Comparison of ENCODE assay signal across 9 cellular contexts in the genomic region with DNA sequence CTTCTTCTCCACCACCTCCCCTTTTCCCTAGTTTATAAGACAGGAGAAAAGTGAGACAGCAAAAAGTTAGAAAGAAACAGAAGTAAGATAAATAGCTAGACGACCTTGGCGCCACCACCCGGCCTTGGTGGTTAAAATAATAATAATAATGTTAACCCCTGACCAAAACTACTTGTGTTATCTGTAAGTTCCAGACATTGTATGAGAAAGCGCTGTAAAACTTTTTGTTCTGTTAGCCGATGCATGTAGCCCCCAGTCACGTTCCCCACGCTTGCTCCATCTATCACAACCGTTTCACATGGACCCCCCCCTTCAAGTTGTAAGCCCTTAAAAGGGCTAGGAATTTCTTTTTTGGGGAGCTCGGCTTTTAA. TPM values are rescaled to one million over a fixed set of nuclear protein-coding genes. Genes with fewer than 3 reads are reported as not detected.
DNase-seq lines count a peak whose midpoint lies in the region; ATAC-seq, FAIRE-seq and TF ChIP-seq lines count a peak whose summit lies in the region.
"Had no signal": no experiment of that assay in that cellular context is flagged by ENCODE, and none has a peak within 500 bp of the region (broad histone marks: within the 10 kb centered on the region; RNA-seq: fewer than 3 reads in every experiment).

No MANE protein-coding gene starts in this region.

- peak overlapping the region; percentile 85 to 94; a peak in 2 of 4 replicates for H3K4me3 ChIP-seq in SK-N-SH (ENCODE audit: low read depth in 2 of 2, low read length in 1 of 2)
- peak overlapping the region; percentile 83 for H3K4me3 ChIP-seq in coronary artery
- H3K4me3 ChIP-seq in rectal smooth muscle tissue (ENCODE audit: low read length), result peak overlapping the region; percentile 90
- peak overlapping the region in 1 of 2 donors; percentile 98 for H3K4me3 ChIP-seq in kidney (ENCODE audit: low read length in 2 of 2)

- POLR2A ChIA-PET in SK-N-SH (lab: Yijun Ruan, JAX), result no interaction called here

- DNase-seq in SK-N-SH (no peak), NAMALWA (ENCODE audit: low spot score) (peak; percentile 20), coronary artery (ENCODE audit: low spot score) (no peak), kidney (no peak), cerebellar nuclear complex (lab: John Stamatoyannopoulos, UW) (no peak)

- no peaks in the 10 kb centered on the region for H3K9me2 ChIP-seq in SK-N-SH

- H3K9ac ChIP-seq in SK-N-SH (no peak overlapping the region), rectal smooth muscle tissue (ENCODE audit: low read length) (no peak overlapping the region), kidney (ENCODE audit: low read length in 2 of 2) (peak overlapping the region in 1 of 2 donors; percentile 92)

- H4K20me1 ChIP-seq in SK-N-SH (ENCODE audit: insufficient read depth), result no peaks in the 10 kb centered on the region; the same call in 1 of the 2 replicates

- FAIRE-seq in kidney (lab: Jason Lieb, UNC), result no peak

- H3K36me3 ChIP-seq in SK-N-SH (replicated peaks in 1 of 2; ENCODE audit: control insufficient read depth in 1 of 2, insufficient read depth in 2 of 2, low read length in 1 of 2), result no peaks in the 10 kb centered on the region
- H3K36me3 ChIP-seq in rectal smooth muscle tissue (ENCODE audit: control insufficient read depth, insufficient read depth, low read length), result no peaks in the 10 kb centered on the region
- no peaks in the 10 kb centered on the region for H3K36me3 ChIP-seq in kidney (ENCODE audit: control insufficient read depth in 1 of 2, insufficient read depth in 2 of 2, low read length in 2 of 2)
- H3K36me3 ChIP-seq: Peyer's patch had no signal

- peak; percentile 27 for TF ChIP-seq CTCF in SK-N-SH (IDR thresholded peaks at IDR 0.05)
- TF ChIP-seq CTCF in coronary artery (IDR thresholded peaks at IDR 0.05), result no peak
- no peak for TF ChIP-seq CTCF in kidney (IDR thresholded peaks at IDR 0.05; ENCODE audit: borderline replicate concordance, extremely low read depth, insufficient read depth)

- H3F3A ChIP-seq in SK-N-SH (replicated peaks; ENCODE audit: insufficient read depth), result peaks cover 16% of the 10 kb centered on the region

- H3K27me3 ChIP-seq in SK-N-SH (ENCODE audit: insufficient read depth) (no peaks in the 10 kb centered on the region), rectal smooth muscle tissue (ENCODE audit: control insufficient read depth, insufficient read depth, low read length) (no peaks in the 10 kb centered on the region)
- H3K27me3 ChIP-seq: Peyer's patch had no signal

- 54% methylated on average over 9 of the region's 9 CpGs for WGBS in SK-N-SH (ENCODE audit: low lambda C conversion rate)

- peak overlapping the region in 1 of 2 experiments; percentile 85; a peak in 2 of 4 replicates for H3K27ac ChIP-seq in SK-N-SH (ENCODE audit: low read depth in 2 of 2, low read length in 1 of 2)
- H3K27ac ChIP-seq in coronary artery, result peak overlapping the region; percentile 15 to 81
- no peak overlapping the region for H3K27ac ChIP-seq in rectal smooth muscle tissue (ENCODE audit: low read depth, low read length)
- H3K27ac ChIP-seq in kidney (ENCODE audit: low read depth in 2 of 2, low read length in 2 of 2), result no peak overlapping the region

- no peak for TF ChIP-seq EP300 in SK-N-SH (IDR thresholded peaks at IDR 0.05; ENCODE audit: borderline replicate concordance in 1 of 2, low read depth in 1 of 2, low read length in 1 of 2)

- H3K9me3 ChIP-seq in SK-N-SH (no peaks in the 10 kb centered on the region), kidney (ENCODE audit: control insufficient read depth in 1 of 2, low read length in 2 of 2) (no peaks in the 10 kb centered on the region)
- H3K9me3 ChIP-seq: Peyer's patch had no signal

- peak overlapping the region; percentile 98 for H3K4me2 ChIP-seq in SK-N-SH

- 0 out of 2 replicates have a peak, but pooled peaks have one; percentile 14 for TF ChIP-seq RAD21 in SK-N-SH (IDR thresholded peaks at IDR 0.05; ENCODE audit: low read length)

- peaks cover 35% of the 10 kb centered on the region for H3K79me2 ChIP-seq in SK-N-SH (ENCODE audit: insufficient read depth)

- intact Hi-C loops in kidney (cut with DNase I), result no loop called here

- H3K4me1 ChIP-seq in SK-N-SH (ENCODE audit: control insufficient read depth in 1 of 2, insufficient read depth in 2 of 2, low read depth in 1 of 2, low read length in 1 of 2) (peaks cover 6 to 16% of the 10 kb centered on the region in 2 experiments), rectal smooth muscle tissue (ENCODE audit: control insufficient read depth, insufficient read depth, low read length) (no peaks in the 10 kb centered on the region), kidney (ENCODE audit: control insufficient read depth in 1 of 2, insufficient read depth in 1 of 2, low read depth in 1 of 2, low read length in 2 of 2) (peaks cover 0 to 2% of the 10 kb centered on the region in 2 donors)

- ATAC-seq in SK-N-SH treated with all-trans-retinoic acid at 6 μM for 48 hours (no peak), HG03025 (IDR thresholded peaks at IDR 0.05; ENCODE audit: low FRiP score, unreplicated experiment) (no peak)

- H2AFZ ChIP-seq in SK-N-SH (ENCODE audit: low read depth), result peak overlapping the region; percentile 88; the same call in 1 of the 2 replicates

- CTCF ChIA-PET in SK-N-SH (lab: Yijun Ruan, JAX), result interaction anchor here (1.0 kb wide), 1 partner anchor 17 kb away, joined by 3 read pairs; no protein-coding TSS in a partner anchor

TF ChIP-seq in SK-N-SH, 30 proteins besides CTCF, POLR2A, EP300 and RAD21 (continues in another document):
- no peak for TF ChIP-seq NRF1 (IDR thresholded peaks at IDR 0.05; ENCODE audit: low read depth, low read length)
- no peak for TF ChIP-seq MEF2A (IDR thresholded peaks at IDR 0.05; ENCODE audit: borderline replicate concordance, low read depth)
- no peak for TF ChIP-seq SIN3A (IDR thresholded peaks at IDR 0.05; ENCODE audit: borderline replicate concordance, low read depth, low read length)
- no peak for TF ChIP-seq TCF12 (IDR thresholded peaks at IDR 0.05)
- no peak for TF ChIP-seq EZH2phosphoT487 (IDR thresholded peaks at IDR 0.05; ENCODE audit: borderline replicate concordance, low read depth)
- TF ChIP-seq ZBTB33 (IDR thresholded peaks at IDR 0.05; ENCODE audit: borderline replicate concordance, low read depth), result no peak
- TF ChIP-seq CHD2 (IDR thresholded peaks at IDR 0.05; ENCODE audit: low read length, partially characterized antibody), result no peak
- TF ChIP-seq RCOR1 (IDR thresholded peaks at IDR 0.05; ENCODE audit: low read length), result no peak

TF ChIP-seq in SK-N-SH treated with all-trans-retinoic acid at 6 μM for 48 hours, 23 proteins besides CTCF, POLR2A, EP300 and RAD21 (continues in another document):
- no peak for TF ChIP-seq CSRNP3 (CRISPR knock-in tag; IDR thresholded peaks at IDR 0.05)
- TF ChIP-seq GLIS3 (CRISPR knock-in tag; IDR thresholded peaks at IDR 0.05), result no peak
- no peak for TF ChIP-seq OSR1 (CRISPR knock-in tag; IDR thresholded peaks at IDR 0.05)
- no peak for TF ChIP-seq TSHZ2 (CRISPR knock-in tag; IDR thresholded peaks at IDR 0.05)
- TF ChIP-seq RARB (CRISPR knock-in tag; IDR thresholded peaks at IDR 0.05), result no peak
- TF ChIP-seq PPARA (CRISPR knock-in tag; IDR thresholded peaks at IDR 0.05; ENCODE audit: borderline replicate concordance), result no peak
- no peak for TF ChIP-seq SNAI2 (CRISPR knock-in tag; IDR thresholded peaks at IDR 0.05)

RNA-seq across cellular contexts. Expression of gene BUB1, which starts 1.5 kb away (rescaled TPM):
- polyA plus RNA-seq in SK-N-SH (2012; rRNA removed) (9.0 and 10.9 TPM in 2 replicates), kidney (ENCODE audit: insufficient read depth, low read depth, low replicate concordance) (0.15 TPM)
- 10.9 and 11.8 TPM in 2 replicates for polyA plus RNA-seq in SK-N-SH (2012; cell fraction: cytosol; rRNA removed)
- polyA plus RNA-seq in SK-N-SH (2012; cell fraction: nucleus; rRNA removed), result 7.4 and 14.8 TPM in 2 replicates
- 1.8 TPM for total RNA-seq in kidney

RNA-seq across cellular contexts. Expression of gene ACOXL, which starts 53.1 kb away (rescaled TPM):
- polyA plus RNA-seq in SK-N-SH (2012; rRNA removed) (not detected in 2 replicates), kidney (ENCODE audit: insufficient read depth, low read depth, low replicate concordance) (not detected)
- not detected in 2 replicates for polyA plus RNA-seq in SK-N-SH (2012; cell fraction: cytosol; rRNA removed)
- polyA plus RNA-seq in SK-N-SH (2012; cell fraction: nucleus; rRNA removed), result not detected in 2 replicates
- 2.0 TPM for total RNA-seq in kidney
- total RNA-seq: Peyer's patch had no signal

Comparison
In these comparisons a context has a peak if more than half of its experiments do, and no peak if none do; other contexts are left out.
1. H3K27ac ChIP-seq: peak in coronary artery (2 of 2); none in rectal smooth muscle tissue (single experiment) and kidney (0 of 2).